ENCODE assay signal across 10 cellular contexts in the genomic region with DNA sequence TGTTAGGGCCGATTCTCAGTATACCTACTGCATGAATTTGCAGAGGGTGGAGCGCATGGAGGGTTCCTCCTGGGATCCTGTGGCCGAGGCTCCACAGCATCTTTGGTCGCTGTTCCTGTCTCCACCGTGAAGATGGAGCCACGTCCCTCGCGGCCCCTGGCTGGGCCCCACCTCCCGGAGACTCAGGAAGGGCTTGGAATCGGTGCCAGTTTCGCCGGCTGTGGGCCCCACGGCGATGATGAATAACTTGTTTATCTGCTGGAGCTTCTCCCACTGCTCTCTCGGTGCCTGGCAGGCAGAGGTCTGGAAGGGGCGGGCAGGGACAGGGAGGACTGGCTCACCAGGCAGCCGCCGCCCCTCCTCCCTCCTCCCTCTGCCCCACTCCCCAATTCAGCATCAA. TPM values are rescaled to one million over a fixed set of nuclear protein-coding genes. Genes with fewer than 3 reads are reported as not detected.
DNase-seq lines count a peak whose midpoint lies in the region; ATAC-seq and TF ChIP-seq lines count a peak whose summit lies in the region.
"Had no signal": no experiment of that assay in that cellular context is flagged by ENCODE, and none has a peak within 500 bp of the region (broad histone marks: within the 10 kb centered on the region; RNA-seq: fewer than 3 reads in every experiment).

No MANE protein-coding gene starts in this region.

- no peaks in the 10 kb centered on the region for H3K9me3 Mint-ChIP-seq in activated T-helper 17 cell treated with anti-CD3 and anti-CD28 coated beads, Interleukin-2, amount 50 U/mL, for 72 hours

- no peak for ATAC-seq in GM18505 (IDR thresholded peaks at IDR 0.05; ENCODE audit: unreplicated experiment)
- ATAC-seq in activated T-helper 17 cell treated with anti-CD3 and anti-CD28 coated beads, Interleukin-2, amount 50 U/mL, for 72 hours (replicated peaks): no peak

- TF ChIP-seq CTCF in fibroblast of villous mesenchyme (IDR thresholded peaks at IDR 0.05; ENCODE audit: insufficient read depth, low read depth, low read length): no peak

- peaks cover 13% of the 10 kb centered on the region for H3K27me3 Mint-ChIP-seq in activated T-helper 17 cell treated with anti-CD3 and anti-CD28 coated beads, Interleukin-2, amount 50 U/mL, for 72 hours

- no peak for TF ChIP-seq POLR2A in GM18505 (IDR thresholded peaks at IDR 0.05; ENCODE audit: borderline replicate concordance, extremely low read depth, insufficient read depth, insufficient read length)

- peaks cover 12% of the 10 kb centered on the region for H3K4me1 Mint-ChIP-seq in activated T-helper 17 cell treated with anti-CD3 and anti-CD28 coated beads, Interleukin-2, amount 50 U/mL, for 72 hours

- no peak overlapping the region for H3K4me3 ChIP-seq in fibroblast of villous mesenchyme (ENCODE audit: low read depth, low read length)

- no peak overlapping the region for H3K4me3 Mint-ChIP-seq in activated T-helper 17 cell treated with anti-CD3 and anti-CD28 coated beads, Interleukin-2, amount 50 U/mL, for 72 hours

- H3K36me3 Mint-ChIP-seq in activated T-helper 17 cell treated with anti-CD3 and anti-CD28 coated beads, Interleukin-2, amount 50 U/mL, for 72 hours (ENCODE audit: low read depth): no peaks in the 10 kb centered on the region

- DNase-seq in H4 (ENCODE audit: low spot score) (peak; percentile 78), SK-N-DZ (ENCODE audit: low spot score) (peak; percentile 13), fibroblast of villous mesenchyme (ENCODE audit: low read depth) (peak; percentile 42), pons (ENCODE audit: low spot score) (peak; percentile 96), iPS-NIHi7 (ENCODE audit: extremely low spot score) (no peak), NOMO-1 (lab: John Stamatoyannopoulos, UW; ENCODE audit: unreplicated experiment in 2 of 2) (no peak)
- DNase-seq: stimulated activated CD4-positive, alpha-beta T cell treated with anti-CD3 and anti-CD28 coated beads, Interleukin-1b, Interleukin-23, amount 100 ng/mL, for 48 hours; T-helper 2 cell had no signal

- H3K27ac Mint-ChIP-seq in activated T-helper 17 cell treated with anti-CD3 and anti-CD28 coated beads, Interleukin-2, amount 50 U/mL, for 72 hours: no peak overlapping the region

RNA-seq across cellular contexts. Expression of a gene that starts 8.1 kb away (rescaled TPM):
- total RNA-seq in H4 (2014; rRNA removed; shearing (Covaris generic)): 0.50 TPM in 1 of 2 replicates, not detected in the other
- polyA plus RNA-seq in SK-N-DZ (2014; cell fraction: cytosol; rRNA removed): 0.72 and 1.4 TPM in 2 replicates
- polyA plus RNA-seq in SK-N-DZ (2014; cell fraction: nucleus; rRNA removed): 0.24 and 0.90 TPM in 2 replicates
- under 0.01 TPM in 1 of 2 replicates, not detected in the other for total RNA-seq in fibroblast of villous mesenchyme
- total RNA-seq in activated T-helper 17 cell treated with anti-CD3 and anti-CD28 coated beads, Interleukin-2, amount 50 U/mL, for 72 hours: not detected

Comparison
In these comparisons a context has a peak if more than half of its experiments do, and no peak if none do; other contexts are left out.
1. DNase-seq: peak in H4 (single experiment), SK-N-DZ (single experiment), fibroblast of villous mesenchyme (single experiment) and pons (single experiment); none in iPS-NIHi7 (single experiment) and NOMO-1 (0 of 2).